ENCODE assay signal across 25 cellular contexts in genomic region chr1:204113900-204114299, GRCh38. TPM values are rescaled to one million over a fixed set of nuclear protein-coding genes. Genes with fewer than 3 reads are reported as not detected.
A peak's percentile ranks its signal among the peaks of the same experiment; 100 is the strongest.
DNase-seq lines count a peak whose midpoint lies in the region; ATAC-seq and TF ChIP-seq lines count a peak whose summit lies in the region.
"Had no signal": no experiment of that assay in that cellular context is flagged by ENCODE, and none has a peak within 500 bp of the region (broad histone marks: within the 10 kb centered on the region; RNA-seq: fewer than 3 reads in every experiment).

No MANE protein-coding gene starts in this region.

- H3K27ac ChIP-seq in breast epithelium (peak overlapping the region in 1 of 2 donors; percentile 15), mammary epithelial cell (ENCODE audit: insufficient read depth, low read depth, low read length) (no peak overlapping the region), upper lobe of right lung (peak overlapping the region; percentile 42)
- H3K27ac ChIP-seq: heart right ventricle, left ventricle myocardium inferior, neutrophil had no signal

- peak overlapping the region; percentile 52 for H3K27ac Mint-ChIP-seq in MCF 10A (ENCODE audit: low read depth, unreplicated experiment)
- H3K27ac Mint-ChIP-seq: activated CD8-positive, alpha-beta T cell treated with anti-CD3 and anti-CD28 coated beads, Interleukin-2, amount 10 ng/mL, durations not matched to agents 7 days and 5 days; activated naive CD4-positive, alpha-beta T cell treated with anti-CD3 and anti-CD28 coated beads, Interleukin-2, amount 10 ng/mL, durations not matched to agents 7 days and 5 days had no signal

- peaks cover 7% of the 10 kb centered on the region for H3K36me3 Mint-ChIP-seq in MCF 10A (ENCODE audit: insufficient read depth, unreplicated experiment)
- H3K36me3 Mint-ChIP-seq: activated naive CD4-positive, alpha-beta T cell treated with anti-CD3 and anti-CD28 coated beads, Interleukin-2, amount 10 ng/mL, durations not matched to agents 7 days and 5 days had no signal

- H3K9me3 Mint-ChIP-seq in MCF 10A (ENCODE audit: unreplicated experiment), result no peaks in the 10 kb centered on the region
- H3K9me3 Mint-ChIP-seq: activated naive CD4-positive, alpha-beta T cell treated with anti-CD3 and anti-CD28 coated beads, Interleukin-2, amount 10 ng/mL, durations not matched to agents 7 days and 5 days; activated T-cell treated with anti-CD3 and anti-CD28 coated beads, Interleukin-2, amount 50 U/mL, for 4 hours had no signal

- no peaks in the 10 kb centered on the region for H3K36me3 ChIP-seq in breast epithelium
- H3K36me3 ChIP-seq in mammary epithelial cell (ENCODE audit: insufficient read depth, low read length), result no peaks in the 10 kb centered on the region
- peaks cover 26% of the 10 kb centered on the region for H3K36me3 ChIP-seq in upper lobe of right lung
- H3K36me3 ChIP-seq: BE2C, neutrophil had no signal

- in situ Hi-C loops in mammary epithelial cell (cut with MboI; ENCODE audit: low sequenced_read_pairs in 2 of 2) (no loop called here), GM13976 (cut with MboI; ENCODE audit: low sequenced_read_pairs, unreplicated experiment) (no loop called here)

- peaks cover 16% of the 10 kb centered on the region for H3K79me2 ChIP-seq in mammary epithelial cell (ENCODE audit: insufficient read depth, low read length)

- CTCF ChIA-PET in MCF 10A (lab: Yijun Ruan, JAX), result interaction anchor here (0.6 to 4.3 kb wide), 5 partner anchors 15 to 202 kb away, joined by 3 to 36 read pairs (median 3); no protein-coding TSS in a partner anchor
- CTCF ChIA-PET in mammary epithelial cell (lab: Charles Lee; ENCODE audit: low non-redundant PET), result no interaction called here

- peak; percentile 60 for DNase-seq in MCF 10A (ENCODE audit: unreplicated experiment)
- DNase-seq in breast epithelium (ENCODE audit: low spot score in 2 of 2), result no peak
- DNase-seq in mammary epithelial cell, result peak; percentile 16
- DNase-seq in iris pigment epithelial cell (ENCODE audit: low read depth), result peak; percentile 59
- no peak for DNase-seq in upper lobe of right lung
- DNase-seq in GM13976 (ENCODE audit: low spot score), result no peak
- no peak for DNase-seq in Right ventricle myocardium superior
- DNase-seq: activated CD8-positive, alpha-beta T cell treated with anti-CD3 and anti-CD28 coated beads, Interleukin-2, amount 10 ng/mL, durations not matched to agents 7 days and 5 days; activated naive CD4-positive, alpha-beta T cell treated with anti-CD3 and anti-CD28 coated beads, Interleukin-2, amount 10 ng/mL, durations not matched to agents 7 days and 5 days; activated T-cell treated with anti-CD3 and anti-CD28 coated beads, Interleukin-2, amount 50 U/mL, for 4 hours; BE2C; effector memory CD4-positive, alpha-beta T cell; heart right ventricle; KBM-7; left ventricle myocardium inferior; NK-92 treated with Interleukin-12 subunit alpha and Interleukin-12 subunit beta, amount 100 ng/mL, for 24 hours; retina; stimulated activated CD4-positive, alpha-beta T cell treated with anti-CD3 and anti-CD28 coated beads, Interleukin-12 subunit alpha, Interleukin-12 subunit beta, amount 100 ng/mL, for 4 hours; T-helper 9 cell had no signal

- TF ChIP-seq POLR2A in breast epithelium (IDR thresholded peaks at IDR 0.05), result no peak

- H3K9me3 ChIP-seq in breast epithelium (no peaks in the 10 kb centered on the region), mammary epithelial cell (replicated peaks; ENCODE audit: insufficient read depth, low read length) (no peaks in the 10 kb centered on the region), upper lobe of right lung (no peaks in the 10 kb centered on the region)
- H3K9me3 ChIP-seq: BE2C, heart right ventricle, left ventricle myocardium inferior, neutrophil had no signal

- H3K9ac ChIP-seq in mammary epithelial cell (ENCODE audit: insufficient read depth, low read length), result no peak overlapping the region

- BruUV-seq in MCF 10A (replicated peaks; lab: Mats Ljungman, UMichigan) (no TSS peak), mammary epithelial cell (replicated peaks; lab: Mats Ljungman, UMichigan) (no TSS peak)

- intact Hi-C loops in MCF 10A (cut with micrococcal nuclease), result no loop called here
- intact Hi-C loops in breast epithelium (cut with DNase I; ENCODE audit: low total_unique reads), result no loop called here
- intact Hi-C loops in mammary epithelial cell (cut with micrococcal nuclease), result no loop called here
- intact Hi-C loops in upper lobe of right lung (cut with DNase I), result no loop called here
- intact Hi-C loops in Right ventricle myocardium superior (cut with DNase I), result no loop called here

- 100% methylated on average over 1 of the region's 1 CpG for WGBS in mammary epithelial cell (ENCODE audit: low coverage, missing lambda C conversion rate)

- TF ChIP-seq CTCF in MCF 10A (IDR thresholded peaks at IDR 0.05; ENCODE audit: unreplicated experiment) (no peak), breast epithelium (IDR thresholded peaks at IDR 0.05) (no peak), mammary epithelial cell (conservative IDR thresholded peaks at IDR 0.05 in 1 of 2, IDR thresholded peaks at IDR 0.05 in 1 of 2; ENCODE audit: extremely low read depth in 1 of 2, insufficient read depth in 1 of 2, low read depth in 1 of 2, low read length in 2 of 2) (no peak), upper lobe of right lung (IDR thresholded peaks at IDR 0.05) (no peak), GM13976 (IDR thresholded peaks at IDR 0.05; ENCODE audit: borderline replicate concordance, control extremely low read depth, extremely low read depth, insufficient read depth, missing control alignments) (no peak)

- peaks cover 16% of the 10 kb centered on the region for H3K4me1 Mint-ChIP-seq in MCF 10A (ENCODE audit: insufficient read depth, unreplicated experiment)
- H3K4me1 Mint-ChIP-seq: activated naive CD4-positive, alpha-beta T cell treated with anti-CD3 and anti-CD28 coated beads, Interleukin-2, amount 10 ng/mL, durations not matched to agents 7 days and 5 days had no signal

- no peaks in the 10 kb centered on the region for H3K27me3 Mint-ChIP-seq in MCF 10A (ENCODE audit: insufficient read depth, unreplicated experiment)

- H3K4me1 ChIP-seq in breast epithelium, result peaks cover 0 to 3% of the 10 kb centered on the region in 2 donors
- H3K4me1 ChIP-seq in mammary epithelial cell (ENCODE audit: insufficient read depth, low read length), result peaks cover 13% of the 10 kb centered on the region
- H3K4me1 ChIP-seq in upper lobe of right lung, result peaks cover 24% of the 10 kb centered on the region
- H3K4me1 ChIP-seq: BE2C had no signal

- no peaks in the 10 kb centered on the region for H3K27me3 ChIP-seq in breast epithelium
- no peaks in the 10 kb centered on the region for H3K27me3 ChIP-seq in mammary epithelial cell (ENCODE audit: insufficient read depth, low read length)
- no peaks in the 10 kb centered on the region for H3K27me3 ChIP-seq in upper lobe of right lung
- H3K27me3 ChIP-seq: BE2C, heart right ventricle had no signal

- dilution Hi-C loops in mammary epithelial cell (cut with HindIII; ENCODE audit: low sequenced_read_pairs), result no loop called here

- no peak overlapping the region for H3K4me2 ChIP-seq in mammary epithelial cell (ENCODE audit: insufficient read depth, low read depth, low read length)

- no peaks in the 10 kb centered on the region for H4K20me1 ChIP-seq in mammary epithelial cell (ENCODE audit: insufficient read depth, low read length)

- POLR2A ChIA-PET in MCF 10A (lab: Yijun Ruan, JAX), result interaction anchor here (0.6 to 2.1 kb wide), 3 partner anchors 23 to 254 kb away, joined by 3 to 7 read pairs (median 4); no protein-coding TSS in a partner anchor

- no peak overlapping the region for H2AFZ ChIP-seq in mammary epithelial cell (ENCODE audit: low read depth, low read length)

- H3K4me3 ChIP-seq in breast epithelium, result no peak overlapping the region
- no peak overlapping the region for H3K4me3 ChIP-seq in mammary epithelial cell (replicated peaks in 1 of 3; ENCODE audit: insufficient read depth in 1 of 3, low read depth in 2 of 3, low read length in 3 of 3)
- no peak overlapping the region for H3K4me3 ChIP-seq in upper lobe of right lung
- H3K4me3 ChIP-seq: heart right ventricle, left ventricle myocardium inferior had no signal

- ATAC-seq in upper lobe of right lung (no peak), Right ventricle myocardium superior (ENCODE audit: poor library complexity) (no peak), HG03469 (IDR thresholded peaks at IDR 0.05; ENCODE audit: unreplicated experiment) (no peak)
- ATAC-seq: activated CD4-positive, CD25-positive, alpha-beta regulatory T cell treated with anti-CD3 and anti-CD28 coated beads, Interleukin-2, amount 50 U/mL, for 24 hours; activated CD8-positive, alpha-beta T cell treated with anti-CD3 and anti-CD28 coated beads, Interleukin-2, amount 10 ng/mL, durations not matched to agents 7 days and 5 days; activated T-cell treated with anti-CD3 and anti-CD28 coated beads, Interleukin-2, amount 50 U/mL, for 4 hours; heart right ventricle had no signal

- H3K4me3 Mint-ChIP-seq in MCF 10A (ENCODE audit: unreplicated experiment), result no peak overlapping the region
- H3K4me3 Mint-ChIP-seq: activated CD8-positive, alpha-beta T cell treated with anti-CD3 and anti-CD28 coated beads, Interleukin-2, amount 10 ng/mL, durations not matched to agents 7 days and 5 days; activated naive CD4-positive, alpha-beta T cell treated with anti-CD3 and anti-CD28 coated beads, Interleukin-2, amount 10 ng/mL, durations not matched to agents 7 days and 5 days; activated T-cell treated with anti-CD3 and anti-CD28 coated beads, Interleukin-2, amount 50 U/mL, for 4 hours had no signal

RNA-seq across cellular contexts. Expression of gene ETNK2, which starts 37.9 kb away (rescaled TPM):
- total RNA-seq in MCF 10A (2022) (6.7 and 9.5 TPM in 2 replicates), breast epithelium (10 to 100 TPM; 13.8 to 66.1 (median 16.8) TPM), mammary epithelial cell (10 to 100 TPM in 1 of 2 donors, 1 to 10 TPM in 1; 6.2 to 17.2 TPM), upper lobe of right lung (3.6 TPM), Right ventricle myocardium superior (5.2 TPM)
- polyA plus RNA-seq in mammary epithelial cell, result 6.8 TPM
- 19.3 TPM for polyA minus RNA-seq in mammary epithelial cell

RNA-seq across cellular contexts. Expression of gene SOX13, which starts 41.0 kb away (rescaled TPM):
- total RNA-seq in MCF 10A (2022) (23.7 and 32.8 TPM in 2 replicates), breast epithelium (10 to 100 TPM; 22.9 to 34.7 (median 31.9) TPM), mammary epithelial cell (10 to 100 TPM in 1 of 2 donors, 1 to 10 TPM in 1; 7.8 to 22.0 TPM), upper lobe of right lung (76.3 TPM), Right ventricle myocardium superior (12.4 TPM)
- polyA plus RNA-seq in mammary epithelial cell, result 13.2 TPM
- 18.0 TPM for polyA minus RNA-seq in mammary epithelial cell

RNA-seq across cellular contexts. Expression of gene REN, which starts 52.2 kb away (rescaled TPM):
- total RNA-seq in MCF 10A (2022), result not detected in 2 replicates
- total RNA-seq in breast epithelium, result not detected
- not detected for total RNA-seq in mammary epithelial cell
- polyA plus RNA-seq in mammary epithelial cell, result 0.09 TPM
- not detected for polyA minus RNA-seq in mammary epithelial cell
- 0.81 TPM for total RNA-seq in upper lobe of right lung
- not detected for total RNA-seq in Right ventricle myocardium superior
- total RNA-seq: activated CD8-positive, alpha-beta T cell treated with anti-CD3 and anti-CD28 coated beads, Interleukin-2, amount 10 ng/mL, durations not matched to agents 7 days and 5 days; activated T-cell treated with anti-CD3 and anti-CD28 coated beads, Interleukin-2, amount 50 U/mL, for 4 hours; aorta; cerebellum; heart right ventricle; left ventricle myocardium inferior; NCI-H460 had no signal
- polyA plus RNA-seq: aorta, heart right ventricle had no signal

Comparison
In these comparisons a context has a peak if more than half of its experiments do, and no peak if none do; other contexts are left out.
1. DNase-seq: peak in MCF 10A (single experiment), mammary epithelial cell (single experiment) and iris pigment epithelial cell (single experiment); none in breast epithelium (0 of 2), upper lobe of right lung (single experiment), GM13976 (single experiment) and Right ventricle myocardium superior (single experiment).